14 cellular contexts compared by ENCODE assay signal in genomic region chr4:85964298-85964697, GRCh38.
DNase-seq lines count a peak whose midpoint lies in the region; ATAC-seq and TF ChIP-seq lines count a peak whose summit lies in the region.
"Had no signal": no experiment of that assay in that cellular context is flagged by ENCODE, and none has a peak within 500 bp of the region (broad histone marks: within the 10 kb centered on the region; RNA-seq: fewer than 3 reads in every experiment).

No MANE protein-coding gene starts in this region.

- no peaks in the 10 kb centered on the region for H3K79me2 ChIP-seq in hepatocyte

- H3K4me3 Mint-ChIP-seq in natural killer cell: no peak overlapping the region
- H3K4me3 Mint-ChIP-seq: T-helper 2 cell treated with Interferon-gamma antibody and Interleukin-4, amounts not matched to agents 5 μg/mL and 100 μg/mL, for 36 hours had no signal

- H3K27me3 Mint-ChIP-seq in natural killer cell (ENCODE audit: low read depth in 2 of 2): no peaks in the 10 kb centered on the region

- no peaks in the 10 kb centered on the region for H3K9me3 ChIP-seq in hepatocyte (ENCODE audit: low read depth)
- H3K9me3 ChIP-seq in transverse colon: no peaks in the 10 kb centered on the region

- H3K36me3 Mint-ChIP-seq in natural killer cell: no peaks in the 10 kb centered on the region

- peak; percentile 7 for DNase-seq in NCI-H82 (lab: John Stamatoyannopoulos, UW)
- DNase-seq in NCI-H82 treated with DMSO at 0.1 percent for 48 hours (lab: John Stamatoyannopoulos, UW; ENCODE audit: unreplicated experiment): no peak
- DNase-seq in SK-MEL-5 (ENCODE audit: low read depth, low spot score): peak; percentile 29
- no peak for DNase-seq in hepatocyte (ENCODE audit: low spot score)
- DNase-seq in transverse colon: no peak
- no peak for DNase-seq in DMS153 (lab: John Stamatoyannopoulos, UW)
- no peak for DNase-seq in natural killer cell
- no peak for DNase-seq in NOMO-1 treated with DMSO at 0.1 percent for 48 hours (lab: John Stamatoyannopoulos, UW; ENCODE audit: unreplicated experiment)
- DNase-seq: activated naive CD4-positive, alpha-beta T cell treated with anti-CD3 and anti-CD28 coated beads, Interleukin-2, amount 50 U/mL, for 16 hours; DMS79 treated with DMSO at 0.1 percent for 48 hours; KBM-7; NCI-H2171; stimulated activated CD8-positive, alpha-beta memory T cell treated with anti-CD3 and anti-CD28 coated beads, Interleukin-4, amount 100 ng/mL, for 48 hours had no signal

- no peaks in the 10 kb centered on the region for H3K4me1 Mint-ChIP-seq in natural killer cell

- no peak for TF ChIP-seq POLR2A in transverse colon (IDR thresholded peaks at IDR 0.05)

- no peak overlapping the region for H3K27ac Mint-ChIP-seq in natural killer cell
- H3K27ac Mint-ChIP-seq: T-helper 2 cell treated with Interferon-gamma antibody and Interleukin-4, amounts not matched to agents 5 μg/mL and 100 μg/mL, for 36 hours had no signal

- H3K36me3 ChIP-seq in hepatocyte (replicated peaks; ENCODE audit: insufficient read depth, low read depth) (no peaks in the 10 kb centered on the region), transverse colon (no peaks in the 10 kb centered on the region)

- H3K4me3 ChIP-seq in hepatocyte (no peak overlapping the region), transverse colon (no peak overlapping the region)

- no peaks in the 10 kb centered on the region for H3K9me2 ChIP-seq in hepatocyte (replicated peaks; ENCODE audit: insufficient read depth)

- intact Hi-C loops in transverse colon (cut with DNase I; ENCODE audit: low total_unique reads): no loop called here
- intact Hi-C loops in natural killer cell (cut with micrococcal nuclease): no loop called here

- no peak overlapping the region for H3K4me2 ChIP-seq in hepatocyte

- no peak for ATAC-seq in natural killer cell

- H3K9me3 Mint-ChIP-seq in natural killer cell: peaks cover 4 to 8% of the 10 kb centered on the region in 2 donors
- H3K9me3 Mint-ChIP-seq: T-helper 2 cell treated with Interferon-gamma antibody and Interleukin-4, amounts not matched to agents 5 μg/mL and 100 μg/mL, for 36 hours had no signal

- H3K4me1 ChIP-seq in hepatocyte (ENCODE audit: insufficient read depth) (no peaks in the 10 kb centered on the region), transverse colon (no peaks in the 10 kb centered on the region)

- in situ Hi-C loops in SK-MEL-5 (cut with HindIII; ENCODE audit: low pct_unique_long_range_greater_than_20kb, low sequenced_read_pairs): no loop called here
- in situ Hi-C loops in transverse colon (cut with MboI; ENCODE audit: low pct_ligation_motif_present in 1 of 4, low pct_unique_long_range_greater_than_20kb in 1 of 4, low sequenced_read_pairs in 3 of 4): loop anchor here (10.0 to 25.0 kb wide), 3 partner anchors 152 to 177 kb away; no protein-coding TSS in a partner anchor

- H3K27me3 ChIP-seq in hepatocyte: no peaks in the 10 kb centered on the region
- H3K27me3 ChIP-seq in transverse colon: no peaks in the 10 kb centered on the region

- TF ChIP-seq CTCF in hepatocyte (IDR thresholded peaks at IDR 0.05; ENCODE audit: poor library complexity) (peak; percentile 17), transverse colon (IDR thresholded peaks at IDR 0.05) (peak in 3 of 5 experiments; percentile 1 to 16 (median 9)), natural killer cell (IDR thresholded peaks at IDR 0.05) (no peak)

- H3K27ac ChIP-seq in hepatocyte (no peak overlapping the region), transverse colon (no peak overlapping the region)

- H2AFZ ChIP-seq in hepatocyte: no peak overlapping the region

- no peaks in the 10 kb centered on the region for H4K20me1 ChIP-seq in hepatocyte (ENCODE audit: insufficient read depth, poor library complexity, severe bottlenecking)

- no peak for TF ChIP-seq EP300 in transverse colon (IDR thresholded peaks at IDR 0.05; ENCODE audit: low read depth)

Comparison
In these comparisons a context has a peak if more than half of its experiments do, and no peak if none do; other contexts are left out.
1. DNase-seq: peak in NCI-H82 (single experiment) and SK-MEL-5 (single experiment); none in NCI-H82 treated with DMSO at 0.1 percent for 48 hours (single experiment), hepatocyte (single experiment), transverse colon (single experiment), DMS153 (single experiment), natural killer cell (single experiment) and NOMO-1 treated with DMSO at 0.1 percent for 48 hours (single experiment).